1 cellular context compared by ENCODE assay signal in genomic region chr19:58460039-58460438, GRCh38.
TF ChIP-seq lines count a peak whose summit lies in the region.

No MANE protein-coding gene starts in this region.

TF ChIP-seq in HCT116, 20 proteins besides CTCF, POLR2A, EP300 and RAD21 (continued from another document):
- no peak for TF ChIP-seq ZBTB33 (IDR thresholded peaks at IDR 0.05; ENCODE audit: extremely low read depth, insufficient replicate concordance, low read length)
- no peak for TF ChIP-seq TCF7L2 (IDR thresholded peaks at IDR 0.05; ENCODE audit: borderline replicate concordance, extremely low read depth, insufficient read depth, insufficient read length)
